17 cellular contexts compared by ENCODE assay signal in genomic region chrX:56066016-56066415, GRCh38.
DNase-seq lines count a peak whose midpoint lies in the region; ATAC-seq and TF ChIP-seq lines count a peak whose summit lies in the region.
"Had no signal": no experiment of that assay in that cellular context is flagged by ENCODE, and none has a peak within 500 bp of the region (broad histone marks: within the 10 kb centered on the region; RNA-seq: fewer than 3 reads in every experiment).

No MANE protein-coding gene starts in this region.

- TF ChIP-seq POLR2A in body of pancreas (IDR thresholded peaks at IDR 0.05): no peak

- DNase-seq in activated CD4-positive, alpha-beta T cell treated with anti-CD3 and anti-CD28 coated beads, Interleukin-2, amount 10 ng/mL, durations not matched to agents 7 days and 5 days: peak; percentile 5
- no peak for DNase-seq in activated CD4-positive, alpha-beta T cell treated with anti-CD3 and anti-CD28 coated beads, Interleukin-2, amount 50 U/mL, for 48 hours
- peak; percentile 53 for DNase-seq in stimulated activated naive B cell treated with anti-CD40 and anti-IgM and Interleukin-4, amounts not matched to agents 10 μg/mL and 1 μg/mL and 100 μg/mL, for 72 hours
- DNase-seq in activated naive CD4-positive, alpha-beta T cell (lab: John Stamatoyannopoulos, UW): no peak
- DNase-seq in AG08396 (ENCODE audit: low spot score): no peak
- no peak for DNase-seq in body of pancreas
- DNase-seq: activated naive CD4-positive, alpha-beta T cell treated with anti-CD3 and anti-CD28 coated beads for 36 hours; central memory CD4-positive, alpha-beta T cell; GOT3; MM.1S; stimulated activated CD4-positive, alpha-beta T cell treated with anti-CD3 and anti-CD28 coated beads, Interleukin-12 subunit alpha, Interleukin-12 subunit beta, amount 100 ng/mL, for 4 hours; transverse colon had no signal

- no peaks in the 10 kb centered on the region for H3K4me1 ChIP-seq in body of pancreas
- H3K4me1 ChIP-seq: transverse colon had no signal

- no peaks in the 10 kb centered on the region for H3K9me3 ChIP-seq in body of pancreas
- H3K9me3 ChIP-seq: neutrophil, transverse colon had no signal

- no peak overlapping the region for H3K4me3 Mint-ChIP-seq in activated CD4-positive, alpha-beta T cell treated with anti-CD3 and anti-CD28 coated beads, Interleukin-2, amount 10 ng/mL, durations not matched to agents 7 days and 5 days
- H3K4me3 Mint-ChIP-seq in stimulated activated naive B cell treated with anti-CD40 and anti-IgM and Interleukin-4, amounts not matched to agents 10 μg/mL and 1 μg/mL and 100 μg/mL, for 72 hours: peak overlapping the region in 1 of 2 donors; percentile 57
- H3K4me3 Mint-ChIP-seq: activated naive CD4-positive, alpha-beta T cell treated with anti-CD3 and anti-CD28 coated beads for 36 hours had no signal

- intact Hi-C loops in body of pancreas (cut with DNase I): no loop called here

- H3K36me3 ChIP-seq in body of pancreas (replicated peaks in 1 of 2; ENCODE audit: insufficient read depth in 1 of 2, low read depth in 2 of 2): no peaks in the 10 kb centered on the region
- H3K36me3 ChIP-seq: neutrophil, transverse colon had no signal

- H3K4me3 ChIP-seq in body of pancreas: no peak overlapping the region
- H3K4me3 ChIP-seq: transverse colon had no signal

- WGBS in body of pancreas, 2 donors: 50 to 86% methylated on average over 1 to 2 of the region's 2 CpGs

- H3K36me3 Mint-ChIP-seq in activated CD4-positive, alpha-beta T cell treated with anti-CD3 and anti-CD28 coated beads, Interleukin-2, amount 10 ng/mL, durations not matched to agents 7 days and 5 days (ENCODE audit: low read depth): no peaks in the 10 kb centered on the region
- peaks cover 15 to 29% of the 10 kb centered on the region in 2 donors for H3K36me3 Mint-ChIP-seq in stimulated activated naive B cell treated with anti-CD40 and anti-IgM and Interleukin-4, amounts not matched to agents 10 μg/mL and 1 μg/mL and 100 μg/mL, for 72 hours

- peak; percentile 58 for ATAC-seq in HG02623 (IDR thresholded peaks at IDR 0.05; ENCODE audit: unreplicated experiment)
- peak; percentile 67 for ATAC-seq in HG03558 (IDR thresholded peaks at IDR 0.05; ENCODE audit: extremely low read depth, unreplicated experiment)
- peak; percentile 88 for ATAC-seq in stimulated activated naive B cell treated with anti-CD40 and anti-IgM and Interleukin-4, amounts not matched to agents 10 μg/mL and 1 μg/mL and 100 μg/mL, for 72 hours (replicated peaks)
- no peak for ATAC-seq in body of pancreas
- ATAC-seq: Panc1 had no signal

- no peak overlapping the region for H3K27ac ChIP-seq in body of pancreas
- H3K27ac ChIP-seq: HL-60, neutrophil, transverse colon had no signal

- peak overlapping the region; percentile 50 for H3K27ac Mint-ChIP-seq in activated CD4-positive, alpha-beta T cell treated with anti-CD3 and anti-CD28 coated beads, Interleukin-2, amount 10 ng/mL, durations not matched to agents 7 days and 5 days
- H3K27ac Mint-ChIP-seq in stimulated activated naive B cell treated with anti-CD40 and anti-IgM and Interleukin-4, amounts not matched to agents 10 μg/mL and 1 μg/mL and 100 μg/mL, for 72 hours: peak overlapping the region; percentile 91
- H3K27ac Mint-ChIP-seq: activated naive CD4-positive, alpha-beta T cell treated with anti-CD3 and anti-CD28 coated beads for 36 hours had no signal

- H3K4me1 Mint-ChIP-seq in activated CD4-positive, alpha-beta T cell treated with anti-CD3 and anti-CD28 coated beads, Interleukin-2, amount 10 ng/mL, durations not matched to agents 7 days and 5 days: peaks cover 16% of the 10 kb centered on the region
- H3K4me1 Mint-ChIP-seq in stimulated activated naive B cell treated with anti-CD40 and anti-IgM and Interleukin-4, amounts not matched to agents 10 μg/mL and 1 μg/mL and 100 μg/mL, for 72 hours: peaks cover 40 to 62% of the 10 kb centered on the region in 2 donors

- H3K27me3 Mint-ChIP-seq in activated CD4-positive, alpha-beta T cell treated with anti-CD3 and anti-CD28 coated beads, Interleukin-2, amount 10 ng/mL, durations not matched to agents 7 days and 5 days: no peaks in the 10 kb centered on the region
- no peaks in the 10 kb centered on the region for H3K27me3 Mint-ChIP-seq in stimulated activated naive B cell treated with anti-CD40 and anti-IgM and Interleukin-4, amounts not matched to agents 10 μg/mL and 1 μg/mL and 100 μg/mL, for 72 hours

- CTCF ChIA-PET in activated CD4-positive, alpha-beta T cell treated with anti-CD3 and anti-CD28 coated beads, Interleukin-2, amount 10 ng/mL, durations not matched to agents 7 days and 5 days (lab: Charles Lee): no interaction called here

- POLR2A ChIA-PET in activated CD4-positive, alpha-beta T cell treated with anti-CD3 and anti-CD28 coated beads, Interleukin-2, amount 10 ng/mL, durations not matched to agents 7 days and 5 days (lab: Charles Lee): no interaction called here

- no peaks in the 10 kb centered on the region for H3K27me3 ChIP-seq in body of pancreas
- H3K27me3 ChIP-seq: neutrophil, transverse colon had no signal

- H3K9me3 Mint-ChIP-seq in activated CD4-positive, alpha-beta T cell treated with anti-CD3 and anti-CD28 coated beads, Interleukin-2, amount 10 ng/mL, durations not matched to agents 7 days and 5 days: peaks cover 6% of the 10 kb centered on the region
- H3K9me3 Mint-ChIP-seq in stimulated activated naive B cell treated with anti-CD40 and anti-IgM and Interleukin-4, amounts not matched to agents 10 μg/mL and 1 μg/mL and 100 μg/mL, for 72 hours: peaks cover 12 to 20% of the 10 kb centered on the region in 2 donors

- TF ChIP-seq CTCF in body of pancreas (IDR thresholded peaks at IDR 0.05): no peak

Comparison
In these comparisons a context has a peak if more than half of its experiments do, and no peak if none do; other contexts are left out.
1. DNase-seq: peak in activated CD4-positive, alpha-beta T cell treated with anti-CD3 and anti-CD28 coated beads, Interleukin-2, amount 10 ng/mL, durations not matched to agents 7 days and 5 days (single experiment) and stimulated activated naive B cell treated with anti-CD40 and anti-IgM and Interleukin-4, amounts not matched to agents 10 μg/mL and 1 μg/mL and 100 μg/mL, for 72 hours (single experiment); none in activated CD4-positive, alpha-beta T cell treated with anti-CD3 and anti-CD28 coated beads, Interleukin-2, amount 50 U/mL, for 48 hours (0 of 2), activated naive CD4-positive, alpha-beta T cell (0 of 4), AG08396 (single experiment) and body of pancreas (0 of 4).